Comparison of ENCODE assay signal across 1 cellular context in the genomic region with DNA sequence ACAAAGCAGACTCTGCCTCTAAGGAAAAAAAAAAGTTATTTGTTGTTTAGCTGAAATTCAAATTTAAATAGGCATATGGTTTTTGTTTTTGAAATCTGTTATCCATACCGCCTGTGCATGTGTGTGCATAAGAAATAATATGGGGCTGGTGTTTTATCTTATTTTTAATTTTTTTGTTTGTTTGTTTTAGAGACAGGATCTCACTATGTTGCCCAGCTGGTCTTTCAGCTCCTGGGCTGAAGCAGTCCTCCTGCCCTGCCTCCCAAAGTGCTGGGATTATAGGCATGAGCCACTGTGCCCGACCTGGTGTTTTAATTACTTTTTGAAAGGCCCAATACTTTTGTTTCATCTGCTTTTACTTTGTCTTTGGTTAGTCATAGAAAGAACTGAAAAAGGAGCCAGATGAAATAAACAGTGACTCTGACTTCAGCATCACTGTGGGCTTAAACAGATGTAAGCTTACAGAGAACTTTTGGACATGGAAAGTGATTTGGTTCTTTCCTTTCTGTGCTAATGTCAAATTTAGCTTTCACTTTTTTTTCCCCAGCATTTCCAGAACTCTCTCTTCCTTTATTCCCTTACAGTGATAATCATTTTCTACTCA.
TF ChIP-seq lines count a peak whose summit lies in the region.

No MANE protein-coding gene starts in this region.

TF ChIP-seq in IMR-90, 13 proteins besides CTCF, POLR2A, EP300 and RAD21:
- no peak for TF ChIP-seq CEBPB (IDR thresholded peaks at IDR 0.05; ENCODE audit: low read depth, low read length)
- TF ChIP-seq CHD1 (IDR thresholded peaks at IDR 0.05; ENCODE audit: low read depth, low read length), result no peak
- TF ChIP-seq, protein P1, sequence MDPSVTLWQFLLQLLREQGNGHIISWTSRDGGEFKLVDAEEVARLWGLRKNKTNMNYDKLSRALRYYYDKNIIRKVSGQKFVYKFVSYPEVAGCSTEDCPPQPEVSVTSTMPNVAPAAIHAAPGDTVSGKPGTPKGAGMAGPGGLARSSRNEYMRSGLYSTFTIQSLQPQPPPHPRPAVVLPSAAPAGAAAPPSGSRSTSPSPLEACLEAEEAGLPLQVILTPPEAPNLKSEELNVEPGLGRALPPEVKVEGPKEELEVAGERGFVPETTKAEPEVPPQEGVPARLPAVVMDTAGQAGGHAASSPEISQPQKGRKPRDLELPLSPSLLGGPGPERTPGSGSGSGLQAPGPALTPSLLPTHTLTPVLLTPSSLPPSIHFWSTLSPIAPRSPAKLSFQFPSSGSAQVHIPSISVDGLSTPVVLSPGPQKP (IDR thresholded peaks at IDR 0.05; ENCODE audit: borderline replicate concordance, low read depth, low read length), result no peak
- TF ChIP-seq MAZ (IDR thresholded peaks at IDR 0.05; ENCODE audit: borderline replicate concordance, low read depth, low read length), result no peak
- TF ChIP-seq FOS (IDR thresholded peaks at IDR 0.05; ENCODE audit: low read depth, low read length), result no peak
- TF ChIP-seq RCOR1 (IDR thresholded peaks at IDR 0.05; ENCODE audit: insufficient replicate concordance, low read length), result no peak
- no peak for TF ChIP-seq SMC3 (IDR thresholded peaks at IDR 0.05; ENCODE audit: low read depth, low read length)
- TF ChIP-seq NFE2L2 (IDR thresholded peaks at IDR 0.05; ENCODE audit: low read depth, low read length), result no peak
- no peak for TF ChIP-seq RFX5 (IDR thresholded peaks at IDR 0.05; ENCODE audit: low read depth, low read length)
